ENCODE assay signal across 21 cellular contexts in the genomic region with DNA sequence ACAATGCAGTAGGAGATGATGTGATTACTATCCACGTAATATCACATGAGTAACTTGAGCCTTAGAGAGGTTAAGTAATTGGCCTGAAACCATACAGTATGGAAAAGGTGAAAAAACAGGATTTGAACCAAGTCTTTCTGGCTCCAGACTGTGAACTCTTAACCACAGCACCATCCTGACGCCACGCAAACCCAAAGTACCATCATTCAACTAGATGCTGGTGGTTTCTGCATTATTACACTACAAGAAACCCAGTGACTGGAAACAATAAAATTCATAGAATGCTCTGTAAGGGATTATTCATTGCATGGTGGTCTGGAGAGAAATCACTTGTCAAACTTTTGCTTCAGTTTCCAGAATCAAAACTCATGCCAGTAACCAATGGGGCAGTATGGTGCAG.
DNase-seq lines count a peak whose midpoint lies in the region; ATAC-seq, FAIRE-seq and TF ChIP-seq lines count a peak whose summit lies in the region.
"Had no signal": no experiment of that assay in that cellular context is flagged by ENCODE, and none has a peak within 500 bp of the region (broad histone marks: within the 10 kb centered on the region; RNA-seq: fewer than 3 reads in every experiment).

No MANE protein-coding gene starts in this region.

- H3K27ac ChIP-seq in parathyroid adenoma, result peak overlapping the region; percentile 96
- no peak overlapping the region for H3K27ac ChIP-seq in HepG2 (ENCODE audit: extremely low read length, insufficient read depth, low read length)

- H3K36me3 ChIP-seq in parathyroid adenoma (ENCODE audit: control insufficient read depth, insufficient read depth, low read length), result no peaks in the 10 kb centered on the region
- no peaks in the 10 kb centered on the region for H3K36me3 ChIP-seq in HepG2 (replicated peaks in 1 of 2; ENCODE audit: control insufficient read depth in 1 of 2, insufficient read depth in 2 of 2, low read length in 2 of 2)
- H3K36me3 ChIP-seq: HAP-1 had no signal

- H3K4me1 ChIP-seq in parathyroid adenoma (peaks cover 20% of the 10 kb centered on the region), HepG2 (ENCODE audit: insufficient read depth, low read length) (peaks cover 8% of the 10 kb centered on the region)
- H3K4me1 ChIP-seq: HAP-1 had no signal

- ATAC-seq in HepG2, result no peak
- ATAC-seq in esophagus mucosa, result no peak
- no peak for ATAC-seq in WTC11
- ATAC-seq: GM12878 had no signal

- no peak for TF ChIP-seq EP300 in HepG2 (IDR thresholded peaks at IDR 0.05; ENCODE audit: low read depth in 2 of 2, low read length in 2 of 2)
- no peak for TF ChIP-seq EP300 in HepG2 (CRISPR knock-in tag; IDR thresholded peaks at IDR 0.05; ENCODE audit: borderline replicate concordance)

- no peak for TF ChIP-seq POLR2A in HepG2 (IDR thresholded peaks at IDR 0.05; ENCODE audit: insufficient read depth in 1 of 2, low read depth in 2 of 2, low read length in 2 of 2)

- no TSS peak for BruUV-seq in HepG2 (replicated peaks; lab: Mats Ljungman, UMichigan)

- intact Hi-C loops in HepG2 (cut with micrococcal nuclease; ENCODE audit: unreplicated experiment), result no loop called here

- H3K4me1 Mint-ChIP-seq in WTC11, result peaks cover 2% of the 10 kb centered on the region; the same call in 1 of the 2 replicates

- H3K9me3 ChIP-seq in parathyroid adenoma (ENCODE audit: control insufficient read depth, low read length) (no peaks in the 10 kb centered on the region), HepG2 (ENCODE audit: low read length) (no peaks in the 10 kb centered on the region)
- H3K9me3 ChIP-seq: HAP-1 had no signal

- FAIRE-seq in HepG2 (lab: Jason Lieb, UNC), result no peak
- FAIRE-seq: GM12878, H54 had no signal

- DNase-seq in HT1080 (ENCODE audit: low read depth) (peak; percentile 25), SK-MEL-5 (ENCODE audit: low read depth, low spot score) (peak; percentile 16), astrocyte of the cerebellum (ENCODE audit: low read depth) (peak; percentile 11), DMS114 treated with DMSO at 0.1 percent for 48 hours (lab: John Stamatoyannopoulos, UW; ENCODE audit: unreplicated experiment) (no peak), HepG2 (ENCODE audit: low spot score) (no peak), WTC11 (ENCODE audit: low spot score) (no peak)
- DNase-seq: C1 segment of cervical spinal cord; Calu3; CD4-positive, alpha-beta memory T cell; COR-L47; DMS153; DMS79; EL; GDM1; GOT3; HFFc6 had no signal

- H3K4me3 Mint-ChIP-seq in WTC11, result no peak overlapping the region
- H3K4me3 Mint-ChIP-seq: CD4-positive, alpha-beta memory T cell; HFFc6 had no signal

- TF ChIP-seq CTCF in astrocyte of the cerebellum (IDR thresholded peaks at IDR 0.05; ENCODE audit: low read depth, low read length, missing control alignments) (no peak), parathyroid adenoma (IDR thresholded peaks at IDR 0.05) (no peak), HepG2 (CRISPR knock-in tag; IDR thresholded peaks at IDR 0.05) (no peak), WTC11 (IDR thresholded peaks at IDR 0.05) (no peak)

- H3K4me2 ChIP-seq in parathyroid adenoma (ENCODE audit: low read length), result no peak overlapping the region
- no peak overlapping the region for H3K4me2 ChIP-seq in HepG2 (ENCODE audit: low read depth, low read length)

- POLR2A ChIA-PET in HepG2 (lab: Yijun Ruan, JAX) (no interaction called here), WTC11 (lab: Charles Lee) (no interaction called here)

- H3K79me2 ChIP-seq in parathyroid adenoma, result no peaks in the 10 kb centered on the region
- no peaks in the 10 kb centered on the region for H3K79me2 ChIP-seq in HepG2 (ENCODE audit: insufficient read depth, low read length)

- H3K9ac ChIP-seq in parathyroid adenoma (no peak overlapping the region), HepG2 (ENCODE audit: insufficient read depth, low read depth, low read length) (no peak overlapping the region)

- 57% methylated on average over 3 of the region's 3 CpGs for WGBS in HepG2 (ENCODE audit: low lambda C conversion rate)

- in situ Hi-C loops in SK-MEL-5 (cut with HindIII; ENCODE audit: low pct_unique_long_range_greater_than_20kb, low sequenced_read_pairs), result no loop called here
- in situ Hi-C loops in astrocyte of the cerebellum (cut with HindIII; ENCODE audit: low sequenced_read_pairs), result no loop called here
- in situ Hi-C loops in HepG2 (cut with HindIII; ENCODE audit: extremely low pct_ligation_motif_present, low pct_unique_long_range_greater_than_20kb), result loop anchor here (10.0 kb wide), 1 partner anchor 57 kb away; no protein-coding TSS in a partner anchor

- H3K27me3 ChIP-seq in parathyroid adenoma (ENCODE audit: control insufficient read depth, insufficient read depth, low read length), result no peaks in the 10 kb centered on the region
- H3K27me3 ChIP-seq in HepG2 (ENCODE audit: control insufficient read depth in 1 of 2, insufficient read depth in 2 of 2, low read length in 2 of 2), result peaks cover 0 to 30% of the 10 kb centered on the region in 2 experiments; a peak in 4 of 5 replicates

- no peaks in the 10 kb centered on the region for H3K36me3 Mint-ChIP-seq in WTC11

- H3K27me3 Mint-ChIP-seq in WTC11 (ENCODE audit: low read depth), result no peaks in the 10 kb centered on the region; the same call in 1 of the 2 replicates

- H3K4me3 ChIP-seq in astrocyte of the cerebellum (ENCODE audit: low read depth, low read length), result no peak overlapping the region
- no peak overlapping the region for H3K4me3 ChIP-seq in parathyroid adenoma (ENCODE audit: low read depth, low read length)
- no peak overlapping the region for H3K4me3 ChIP-seq in HepG2 (replicated peaks in 1 of 3; ENCODE audit: insufficient read depth in 1 of 3, low read depth in 2 of 3, low read length in 3 of 3)
- H3K4me3 ChIP-seq: GM12878, HAP-1 had no signal

- no peaks in the 10 kb centered on the region for H3K9me3 Mint-ChIP-seq in WTC11
- H3K9me3 Mint-ChIP-seq: HFFc6 had no signal

- no peak overlapping the region for H3K27ac Mint-ChIP-seq in WTC11
- H3K27ac Mint-ChIP-seq: CD4-positive, alpha-beta memory T cell; HFFc6 had no signal

- no peaks in the 10 kb centered on the region for H4K20me1 ChIP-seq in HepG2 (ENCODE audit: insufficient read depth, low read length)

- H2AFZ ChIP-seq in parathyroid adenoma, result no peak overlapping the region
- no peak overlapping the region for H2AFZ ChIP-seq in HepG2 (ENCODE audit: low read length)

- TF ChIP-seq RAD21 in HepG2 (CRISPR knock-in tag; IDR thresholded peaks at IDR 0.05), result no peak

- CTCF ChIA-PET in HepG2 (lab: Yijun Ruan, JAX; ENCODE audit: low intra/inter-chr PET ratio, low total read pairs), result no interaction called here
- CTCF ChIA-PET in WTC11 (lab: Charles Lee), result no interaction called here

TF ChIP-seq in HepG2, 621 proteins besides CTCF, POLR2A, EP300 and RAD21:
- no peak for TF ChIP-seq ZNF451 (CRISPR knock-in tag; IDR thresholded peaks at IDR 0.05)
- TF ChIP-seq ZNF235 (CRISPR knock-in tag; IDR thresholded peaks at IDR 0.05; ENCODE audit: borderline replicate concordance), result no peak
- no peak for TF ChIP-seq ZNF788 (CRISPR knock-in tag; IDR thresholded peaks at IDR 0.05; ENCODE audit: borderline replicate concordance)
- TF ChIP-seq MXD4 (CRISPR knock-in tag; IDR thresholded peaks at IDR 0.05), result no peak
- no peak for TF ChIP-seq TBP (CRISPR knock-in tag; IDR thresholded peaks at IDR 0.05)
- TF ChIP-seq MTF2 (CRISPR knock-in tag; IDR thresholded peaks at IDR 0.05; ENCODE audit: borderline replicate concordance), result no peak
- TF ChIP-seq, protein P1, sequence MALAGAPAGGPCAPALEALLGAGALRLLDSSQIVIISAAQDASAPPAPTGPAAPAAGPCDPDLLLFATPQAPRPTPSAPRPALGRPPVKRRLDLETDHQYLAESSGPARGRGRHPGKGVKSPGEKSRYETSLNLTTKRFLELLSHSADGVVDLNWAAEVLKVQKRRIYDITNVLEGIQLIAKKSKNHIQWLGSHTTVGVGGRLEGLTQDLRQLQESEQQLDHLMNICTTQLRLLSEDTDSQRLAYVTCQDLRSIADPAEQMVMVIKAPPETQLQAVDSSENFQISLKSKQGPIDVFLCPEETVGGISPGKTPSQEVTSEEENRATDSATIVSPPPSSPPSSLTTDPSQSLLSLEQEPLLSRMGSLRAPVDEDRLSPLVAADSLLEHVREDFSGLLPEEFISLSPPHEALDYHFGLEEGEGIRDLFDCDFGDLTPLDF (CRISPR knock-in tag; IDR thresholded peaks at IDR 0.05), result no peak
- TF ChIP-seq KDM1A (CRISPR knock-in tag; IDR thresholded peaks at IDR 0.05), result no peak
- no peak for TF ChIP-seq ZSCAN25 (CRISPR knock-in tag; IDR thresholded peaks at IDR 0.05)
- no peak for TF ChIP-seq JUND (CRISPR knock-in tag; IDR thresholded peaks at IDR 0.05)
- TF ChIP-seq ZNF749 (CRISPR knock-in tag; IDR thresholded peaks at IDR 0.05; ENCODE audit: borderline replicate concordance), result no peak
- TF ChIP-seq ZNF850 (CRISPR knock-in tag; conservative IDR thresholded peaks at IDR 0.05), result no peak
- no peak for TF ChIP-seq ZIK1 (CRISPR knock-in tag; IDR thresholded peaks at IDR 0.05; ENCODE audit: borderline replicate concordance, low read depth)

TF ChIP-seq in WTC11, 78 proteins besides CTCF, POLR2A, EP300 and RAD21:
- TF ChIP-seq ZNF232 (CRISPR knock-in tag; IDR thresholded peaks at IDR 0.05) (no peak), ELF4 (CRISPR knock-in tag; IDR thresholded peaks at IDR 0.05; ENCODE audit: low read depth) (no peak), NFYB (CRISPR knock-in tag; conservative IDR thresholded peaks at IDR 0.05; ENCODE audit: low read depth) (no peak)
- TF ChIP-seq, protein P2, sequence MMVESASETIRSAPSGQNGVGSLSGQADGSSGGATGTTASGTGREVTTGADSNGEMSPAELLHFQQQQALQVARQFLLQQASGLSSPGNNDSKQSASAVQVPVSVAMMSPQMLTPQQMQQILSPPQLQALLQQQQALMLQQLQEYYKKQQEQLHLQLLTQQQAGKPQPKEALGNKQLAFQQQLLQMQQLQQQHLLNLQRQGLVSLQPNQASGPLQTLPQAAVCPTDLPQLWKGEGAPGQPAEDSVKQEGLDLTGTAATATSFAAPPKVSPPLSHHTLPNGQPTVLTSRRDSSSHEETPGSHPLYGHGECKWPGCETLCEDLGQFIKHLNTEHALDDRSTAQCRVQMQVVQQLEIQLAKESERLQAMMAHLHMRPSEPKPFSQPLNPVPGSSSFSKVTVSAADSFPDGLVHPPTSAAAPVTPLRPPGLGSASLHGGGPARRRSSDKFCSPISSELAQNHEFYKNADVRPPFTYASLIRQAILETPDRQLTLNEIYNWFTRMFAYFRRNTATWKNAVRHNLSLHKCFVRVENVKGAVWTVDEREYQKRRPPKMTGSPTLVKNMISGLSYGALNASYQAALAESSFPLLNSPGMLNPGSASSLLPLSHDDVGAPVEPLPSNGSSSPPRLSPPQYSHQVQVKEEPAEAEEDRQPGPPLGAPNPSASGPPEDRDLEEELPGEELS (CRISPR knock-in tag; IDR thresholded peaks at IDR 0.05), result no peak
TF ChIP-seq in WTC11: peak in this region for 0.

Comparison
In these comparisons a context has a peak if more than half of its experiments do, and no peak if none do; other contexts are left out.
1. DNase-seq: peak in HT1080 (single experiment), SK-MEL-5 (single experiment) and astrocyte of the cerebellum (single experiment); none in DMS114 treated with DMSO at 0.1 percent for 48 hours (single experiment), HepG2 (single experiment) and WTC11 (single experiment).